2 cellular contexts compared by ENCODE assay signal in the genomic region with DNA sequence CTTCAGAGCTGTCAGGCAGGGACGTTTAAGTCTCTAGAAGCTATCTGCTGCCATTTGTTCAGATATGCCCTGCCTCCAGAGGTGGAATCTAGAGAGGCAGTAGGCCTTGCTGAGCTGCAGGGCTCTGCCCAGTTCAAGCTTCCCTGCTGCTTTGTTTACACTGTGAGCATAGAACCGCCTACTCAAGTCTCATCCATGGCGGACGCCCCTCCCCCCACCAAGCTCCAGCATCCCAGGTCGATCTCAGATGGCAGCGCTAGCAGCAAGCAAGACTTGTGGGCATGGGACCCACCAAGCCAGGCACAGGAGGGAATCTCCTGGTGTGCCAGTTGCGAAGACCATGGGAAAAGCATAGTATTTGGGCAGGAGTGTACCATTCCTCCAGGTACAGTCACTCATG. TPM values are rescaled to one million over a fixed set of nuclear protein-coding genes. Genes with fewer than 3 reads are reported as not detected.
"Had no signal": no experiment of that assay in that cellular context is flagged by ENCODE, and none has a peak within 500 bp of the region (broad histone marks: within the 10 kb centered on the region; RNA-seq: fewer than 3 reads in every experiment).

No MANE protein-coding gene starts in this region.

RNA-seq across cellular contexts. Expression of a gene that starts 12.4 kb away (rescaled TPM):
- total RNA-seq: naive thymus-derived CD4-positive, alpha-beta T cell; naive thymus-derived CD8-positive, alpha-beta T cell had no signal
- polyA plus RNA-seq: naive thymus-derived CD4-positive, alpha-beta T cell; naive thymus-derived CD8-positive, alpha-beta T cell had no signal
